ENCODE assay signal across 8 cellular contexts in the genomic region with DNA sequence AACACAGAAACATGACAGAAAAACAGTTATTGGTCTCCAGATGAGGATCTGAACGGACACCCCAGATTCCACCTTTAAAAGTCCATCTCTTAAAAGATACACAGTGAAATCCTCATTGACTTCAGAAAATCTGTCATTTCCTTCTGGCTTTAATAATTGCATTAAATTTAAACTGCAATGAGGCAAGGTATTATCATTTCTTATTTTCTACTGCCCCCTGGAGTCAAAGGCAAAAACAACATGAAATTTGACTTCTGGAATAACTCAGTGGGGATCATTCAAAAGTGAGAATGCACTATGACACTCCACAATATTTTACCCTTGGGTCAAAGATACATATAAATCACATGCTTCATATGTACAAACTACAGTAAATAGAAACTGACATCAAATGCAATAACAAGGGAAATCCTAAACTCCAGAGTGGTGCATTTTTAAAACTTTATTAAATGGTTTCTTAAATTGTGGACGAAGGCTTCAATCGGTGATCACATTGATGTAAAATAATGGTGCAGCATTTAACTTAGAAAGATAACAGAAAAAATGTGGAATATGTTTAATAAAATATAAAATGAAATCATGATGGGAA. TPM values are rescaled to one million over a fixed set of nuclear protein-coding genes. Genes with fewer than 3 reads are reported as not detected.
DNase-seq lines count a peak whose midpoint lies in the region; ATAC-seq, FAIRE-seq and TF ChIP-seq lines count a peak whose summit lies in the region.

No MANE protein-coding gene starts in this region.

- H3K27ac ChIP-seq in HEK293 (ENCODE audit: extremely low read depth, low read depth, low read length) (no peak overlapping the region), ascending aorta (no peak overlapping the region), liver (ENCODE audit: low read depth in 1 of 2, low read length in 2 of 2) (no peak overlapping the region)

- H3K4me1 ChIP-seq in HEK293 (ENCODE audit: control insufficient read depth, insufficient read depth, low read length) (no peaks in the 10 kb centered on the region), ascending aorta (no peaks in the 10 kb centered on the region), liver (ENCODE audit: control insufficient read depth in 4 of 4, insufficient read depth in 4 of 4, low read length in 3 of 4) (no peaks in the 10 kb centered on the region)

- H3K9me3 Mint-ChIP-seq in stimulated activated naive B cell treated with anti-CD40 and anti-IgM and Interleukin-4, amounts not matched to agents 10 μg/mL and 1 μg/mL and 100 μg/mL, for 72 hours: no peaks in the 10 kb centered on the region

- H3K27me3 ChIP-seq in ascending aorta (no peaks in the 10 kb centered on the region), liver (ENCODE audit: control insufficient read depth in 4 of 4, insufficient read depth in 4 of 4, low read length in 3 of 4) (peaks cover 0 to 2% (median 0%) of the 10 kb centered on the region in 4 donors)

- H3K36me3 Mint-ChIP-seq in stimulated activated naive B cell treated with anti-CD40 and anti-IgM and Interleukin-4, amounts not matched to agents 10 μg/mL and 1 μg/mL and 100 μg/mL, for 72 hours: no peaks in the 10 kb centered on the region

- POLR2A ChIA-PET in HEK293 (lab: Yijun Ruan, JAX): no interaction called here

- no peak overlapping the region for H3K4me3 Mint-ChIP-seq in stimulated activated naive B cell treated with anti-CD40 and anti-IgM and Interleukin-4, amounts not matched to agents 10 μg/mL and 1 μg/mL and 100 μg/mL, for 72 hours

- no peaks in the 10 kb centered on the region for H3K4me1 Mint-ChIP-seq in stimulated activated naive B cell treated with anti-CD40 and anti-IgM and Interleukin-4, amounts not matched to agents 10 μg/mL and 1 μg/mL and 100 μg/mL, for 72 hours

- WGBS in liver: 63% methylated on average over 3 of the region's 3 CpGs

- no peaks in the 10 kb centered on the region for H3K9me3 ChIP-seq in HEK293 (ENCODE audit: control insufficient read depth, insufficient read depth, low read depth, low read length)
- no peaks in the 10 kb centered on the region for H3K9me3 ChIP-seq in ascending aorta
- H3K9me3 ChIP-seq in liver (ENCODE audit: control insufficient read depth in 4 of 4, low read length in 3 of 4): no peaks in the 10 kb centered on the region

- CTCF ChIA-PET in HEK293 (lab: Yijun Ruan, JAX): interaction anchor here (1.1 to 1.5 kb wide), 2 partner anchors 16 to 1526 kb away, joined by 4 to 5 read pairs; no protein-coding TSS in a partner anchor

- no peak overlapping the region for H3K27ac Mint-ChIP-seq in stimulated activated naive B cell treated with anti-CD40 and anti-IgM and Interleukin-4, amounts not matched to agents 10 μg/mL and 1 μg/mL and 100 μg/mL, for 72 hours

- H3K4me3 ChIP-seq in HEK293 (ENCODE audit: low read depth, low read length) (no peak overlapping the region), ascending aorta (no peak overlapping the region), liver (ENCODE audit: low read depth in 1 of 3, low read length in 3 of 3) (no peak overlapping the region)

- FAIRE-seq in D721Med (lab: Jason Lieb, UNC): no peak

- TF ChIP-seq CTCF in D721Med (IDR thresholded peaks at IDR 0.05; ENCODE audit: insufficient read depth, missing control alignments) (peak; percentile 46), HEK293 (tag by site-specific recombination; IDR thresholded peaks at IDR 0.05) (peak; percentile 19; the same call in 1 of the 2 replicates), ascending aorta (IDR thresholded peaks at IDR 0.05) (peak in 2 of 3 experiments; percentile 24 to 28), liver (IDR thresholded peaks at IDR 0.05; ENCODE audit: low read depth, low read length, missing input control) (peak; percentile 38)

- ATAC-seq in GM19397 (IDR thresholded peaks at IDR 0.05; ENCODE audit: unreplicated experiment): no peak
- ATAC-seq in HG03378 (IDR thresholded peaks at IDR 0.05; ENCODE audit: unreplicated experiment): no peak
- no peak for ATAC-seq in stimulated activated naive B cell treated with anti-CD40 and anti-IgM and Interleukin-4, amounts not matched to agents 10 μg/mL and 1 μg/mL and 100 μg/mL, for 72 hours (replicated peaks)

- intact Hi-C loops in ascending aorta (cut with DNase I): no loop called here

- peak; percentile 62 to 74 for TF ChIP-seq RAD21 in liver (IDR thresholded peaks at IDR 0.05)

- no peak overlapping the region for H3K9ac ChIP-seq in liver (ENCODE audit: low read depth in 1 of 2, low read length in 2 of 2)

- H3K27me3 Mint-ChIP-seq in stimulated activated naive B cell treated with anti-CD40 and anti-IgM and Interleukin-4, amounts not matched to agents 10 μg/mL and 1 μg/mL and 100 μg/mL, for 72 hours: no peaks in the 10 kb centered on the region

- DNase-seq in D721Med (ENCODE audit: insufficient read length, low spot score) (no peak), ascending aorta (ENCODE audit: low spot score in 2 of 2) (no peak)
- no peak for DNase-seq in stimulated activated naive B cell treated with anti-CD40 and anti-IgM and Interleukin-4, amounts not matched to agents 10 μg/mL and 1 μg/mL and 100 μg/mL, for 72 hours
- DNase-seq in activated CD8-positive, alpha-beta memory T cell treated with anti-CD3 and anti-CD28 coated beads, Interleukin-2, amount 50 U/mL, for 4 hours: no peak

- H3K36me3 ChIP-seq in HEK293 (ENCODE audit: control insufficient read depth in 2 of 2, insufficient read depth in 1 of 2, low read length in 2 of 2) (no peaks in the 10 kb centered on the region), ascending aorta (no peaks in the 10 kb centered on the region), liver (ENCODE audit: control insufficient read depth in 4 of 4, insufficient read depth in 3 of 4, low read depth in 1 of 4, low read length in 3 of 4) (no peaks in the 10 kb centered on the region)

TF ChIP-seq in HEK293, 187 proteins besides CTCF, POLR2A, EP300 and RAD21:
- peak; percentile 61 for TF ChIP-seq ZNF654 (tag by site-specific recombination; IDR thresholded peaks at IDR 0.05; ENCODE audit: low read depth)
- TF ChIP-seq, protein P1, sequence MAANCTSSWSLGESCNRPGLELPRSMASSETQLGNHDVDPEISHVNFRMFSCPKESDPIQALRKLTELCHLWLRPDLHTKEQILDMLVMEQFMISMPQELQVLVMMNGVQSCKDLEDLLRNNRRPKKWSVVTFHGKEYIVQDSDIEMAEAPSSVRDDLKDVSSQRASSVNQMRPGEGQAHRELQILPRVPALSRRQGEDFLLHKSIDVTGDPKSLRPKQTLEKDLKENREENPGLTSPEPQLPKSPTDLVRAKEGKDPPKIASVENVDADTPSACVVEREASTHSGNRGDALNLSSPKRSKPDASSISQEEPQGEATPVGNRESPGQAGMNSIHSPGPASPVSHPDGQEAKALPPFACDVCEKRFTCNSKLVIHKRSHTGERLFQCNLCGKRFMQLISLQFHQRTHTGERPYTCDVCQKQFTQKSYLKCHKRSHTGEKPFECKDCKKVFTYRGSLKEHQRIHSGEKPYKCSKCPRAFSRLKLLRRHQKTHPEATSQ (tag by site-specific recombination; IDR thresholded peaks at IDR 0.05): no peak

TF ChIP-seq in liver, 16 proteins besides CTCF, POLR2A, EP300 and RAD21:
- TF ChIP-seq HNF4G (IDR thresholded peaks at IDR 0.05): no peak
- TF ChIP-seq, protein P2, sequence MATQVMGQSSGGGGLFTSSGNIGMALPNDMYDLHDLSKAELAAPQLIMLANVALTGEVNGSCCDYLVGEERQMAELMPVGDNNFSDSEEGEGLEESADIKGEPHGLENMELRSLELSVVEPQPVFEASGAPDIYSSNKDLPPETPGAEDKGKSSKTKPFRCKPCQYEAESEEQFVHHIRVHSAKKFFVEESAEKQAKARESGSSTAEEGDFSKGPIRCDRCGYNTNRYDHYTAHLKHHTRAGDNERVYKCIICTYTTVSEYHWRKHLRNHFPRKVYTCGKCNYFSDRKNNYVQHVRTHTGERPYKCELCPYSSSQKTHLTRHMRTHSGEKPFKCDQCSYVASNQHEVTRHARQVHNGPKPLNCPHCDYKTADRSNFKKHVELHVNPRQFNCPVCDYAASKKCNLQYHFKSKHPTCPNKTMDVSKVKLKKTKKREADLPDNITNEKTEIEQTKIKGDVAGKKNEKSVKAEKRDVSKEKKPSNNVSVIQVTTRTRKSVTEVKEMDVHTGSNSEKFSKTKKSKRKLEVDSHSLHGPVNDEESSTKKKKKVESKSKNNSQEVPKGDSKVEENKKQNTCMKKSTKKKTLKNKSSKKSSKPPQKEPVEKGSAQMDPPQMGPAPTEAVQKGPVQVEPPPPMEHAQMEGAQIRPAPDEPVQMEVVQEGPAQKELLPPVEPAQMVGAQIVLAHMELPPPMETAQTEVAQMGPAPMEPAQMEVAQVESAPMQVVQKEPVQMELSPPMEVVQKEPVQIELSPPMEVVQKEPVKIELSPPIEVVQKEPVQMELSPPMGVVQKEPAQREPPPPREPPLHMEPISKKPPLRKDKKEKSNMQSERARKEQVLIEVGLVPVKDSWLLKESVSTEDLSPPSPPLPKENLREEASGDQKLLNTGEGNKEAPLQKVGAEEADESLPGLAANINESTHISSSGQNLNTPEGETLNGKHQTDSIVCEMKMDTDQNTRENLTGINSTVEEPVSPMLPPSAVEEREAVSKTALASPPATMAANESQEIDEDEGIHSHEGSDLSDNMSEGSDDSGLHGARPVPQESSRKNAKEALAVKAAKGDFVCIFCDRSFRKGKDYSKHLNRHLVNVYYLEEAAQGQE (IDR thresholded peaks at IDR 0.05): no peak
- TF ChIP-seq FOXA2 (IDR thresholded peaks at IDR 0.05): no peak
- TF ChIP-seq, protein P3, sequence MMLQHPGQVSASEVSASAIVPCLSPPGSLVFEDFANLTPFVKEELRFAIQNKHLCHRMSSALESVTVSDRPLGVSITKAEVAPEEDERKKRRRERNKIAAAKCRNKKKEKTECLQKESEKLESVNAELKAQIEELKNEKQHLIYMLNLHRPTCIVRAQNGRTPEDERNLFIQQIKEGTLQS (IDR thresholded peaks at IDR 0.05): no peak
- TF ChIP-seq FOXA1 (IDR thresholded peaks at IDR 0.05): no peak
- TF ChIP-seq HNF4A (conservative IDR thresholded peaks at IDR 0.05): no peak
- no peak for TF ChIP-seq SP1 (IDR thresholded peaks at IDR 0.05)
- no peak for TF ChIP-seq GABPA (IDR thresholded peaks at IDR 0.05 in 1 of 2, conservative IDR thresholded peaks at IDR 0.05 in 1 of 2)
- no peak for TF ChIP-seq TAF1 (conservative IDR thresholded peaks at IDR 0.05)
- TF ChIP-seq EGR1 (IDR thresholded peaks at IDR 0.05; ENCODE audit: low read depth in 2 of 2): no peak

RNA-seq across cellular contexts. Expression of a gene that starts 56.4 kb away (rescaled TPM):
- total RNA-seq in ascending aorta: not detected
- total RNA-seq in liver: not detected
- not detected for polyA plus RNA-seq in liver
